Comparison of ENCODE assay signal across 13 cellular contexts in the genomic region with DNA sequence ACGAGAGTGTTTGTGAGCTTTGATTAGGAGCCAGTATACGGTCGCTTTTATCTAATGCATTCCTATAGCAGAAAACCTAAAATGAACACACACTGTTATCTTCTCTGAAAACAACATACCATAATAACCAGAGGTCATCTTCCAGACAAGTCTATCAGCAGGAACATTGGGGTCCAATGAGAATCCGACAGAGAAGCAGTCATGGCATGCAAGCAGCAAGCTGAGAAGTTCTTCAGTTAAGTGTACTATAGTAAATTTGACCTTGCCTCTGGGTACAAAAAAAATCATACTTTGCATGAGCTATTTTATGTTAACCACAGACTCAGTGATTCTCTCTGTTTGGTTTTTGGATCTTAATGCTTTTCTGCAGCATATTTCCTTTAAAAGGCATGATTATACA.
"Had no signal": no experiment of that assay in that cellular context is flagged by ENCODE, and none has a peak within 500 bp of the region (broad histone marks: within the 10 kb centered on the region; RNA-seq: fewer than 3 reads in every experiment).

No MANE protein-coding gene starts in this region.

- H3K9me3 ChIP-seq: adrenal gland, left lung, ovary, sigmoid colon, SJCRH30 had no signal

- H3K27ac ChIP-seq: adrenal gland, left lung, ovary, sigmoid colon, SJCRH30, VCaP had no signal

- DNase-seq: activated CD8-positive, alpha-beta T cell treated with anti-CD3 and anti-CD28 coated beads, Interleukin-2, amount 10 ng/mL, durations not matched to agents 7 days and 5 days; activated naive CD4-positive, alpha-beta T cell treated with anti-CD3 and anti-CD28 coated beads for 36 hours; adrenal gland; head of caudate nucleus; left lung; nephron progenitor cell; ovary; sigmoid colon; stimulated activated CD4-positive, alpha-beta T cell treated with anti-CD3 and anti-CD28 coated beads, Interleukin-2, amount 100 ng/mL, for 48 hours; T-cell; T1000 had no signal

- H3K4me1 ChIP-seq: adrenal gland, left lung, sigmoid colon, SJCRH30 had no signal

- ATAC-seq: activated CD8-positive, alpha-beta T cell treated with anti-CD3 and anti-CD28 coated beads, Interleukin-2, amount 10 ng/mL, durations not matched to agents 7 days and 5 days; left lung; T-cell had no signal

- H3K4me3 ChIP-seq: adrenal gland, left lung, ovary, sigmoid colon, SJCRH30 had no signal

- H3K36me3 ChIP-seq: adrenal gland, left lung, ovary, sigmoid colon, SJCRH30 had no signal

- H3K27me3 ChIP-seq: adrenal gland, left lung, ovary, sigmoid colon, SJCRH30 had no signal
